In the genomic region with DNA sequence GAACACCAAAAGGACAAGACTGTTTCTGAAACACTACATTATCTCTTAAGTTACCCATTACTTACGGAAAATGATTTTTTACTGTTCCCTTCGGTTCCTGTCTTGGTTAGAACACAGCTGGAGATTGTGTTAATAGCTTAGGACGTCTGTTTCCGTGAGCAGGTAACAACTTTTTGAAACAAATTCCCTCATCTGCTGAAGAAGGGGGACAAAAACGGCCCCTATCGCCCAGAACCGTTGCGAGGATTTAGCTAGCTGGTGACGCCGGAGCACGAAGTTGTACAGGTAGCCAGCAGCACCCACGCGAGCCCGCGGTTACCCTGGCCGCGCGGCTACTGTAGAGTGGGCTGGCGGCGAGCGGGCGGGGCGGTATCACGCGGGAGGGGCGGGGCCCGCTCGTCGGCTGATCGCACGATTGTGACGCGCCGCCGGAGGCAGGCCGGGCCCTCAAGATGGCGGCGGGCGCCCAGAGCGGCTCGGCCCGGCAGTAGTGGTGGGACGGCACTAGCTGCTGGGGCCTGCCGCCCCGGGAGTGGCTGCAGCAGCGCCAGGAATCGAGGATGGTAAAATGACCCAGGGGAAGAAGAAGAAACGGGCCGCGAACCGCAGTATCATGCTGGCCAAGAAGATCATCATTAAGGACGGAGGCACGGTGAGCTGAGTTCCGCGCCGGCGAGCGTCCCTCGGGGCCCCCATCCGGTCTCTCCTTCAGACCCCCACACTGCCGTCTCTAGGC, we compare ENCODE assay signal across 8 cellular contexts.
DNase-seq lines count a peak whose midpoint lies in the region; ATAC-seq, FAIRE-seq and TF ChIP-seq lines count a peak whose summit lies in the region.

No MANE protein-coding gene starts in this region.

- H3K4me3 ChIP-seq in WI38 (ENCODE audit: low read depth, low read length) (peak overlapping the region; percentile 86), bronchial epithelial cell (ENCODE audit: low read depth, low read length) (peak overlapping the region; percentile 99), spleen (peak overlapping the region; percentile 51 to 94 (median 85))

- TF ChIP-seq CTCF in WI38 (IDR thresholded peaks at IDR 0.05; ENCODE audit: low read depth, low read length) (no peak), bronchial epithelial cell (IDR thresholded peaks at IDR 0.05; ENCODE audit: insufficient read depth, low read length, severe bottlenecking) (no peak), spleen (IDR thresholded peaks at IDR 0.05 in 8 of 11, conservative IDR thresholded peaks at IDR 0.05 in 3 of 11) (no peak)

- in situ Hi-C loops in ACHN (cut with HindIII; ENCODE audit: low pct_ligation_motif_present, low pct_unique_long_range_greater_than_20kb, low sequenced_read_pairs) = no loop called here

- TF ChIP-seq POLR2A in spleen (IDR thresholded peaks at IDR 0.05) = peak; percentile 58 to 88 (median 61)

- no peaks in the 10 kb centered on the region for H3K27me3 ChIP-seq in bronchial epithelial cell (ENCODE audit: control insufficient read depth, insufficient read depth, low read length)
- no peaks in the 10 kb centered on the region for H3K27me3 ChIP-seq in spleen (replicated peaks in 1 of 7)

- DNase-seq in ACHN = peak; percentile 82
- DNase-seq in NCI-H2171 treated with DMSO at 0.1 percent for 48 hours (lab: John Stamatoyannopoulos, UW) = peak; percentile 79
- DNase-seq in bronchial epithelial cell (ENCODE audit: low read depth) = peak; percentile 65
- DNase-seq in iris pigment epithelial cell (ENCODE audit: low read depth) = peak; percentile 90
- DNase-seq in spleen = peak; percentile 98

- H3K27ac ChIP-seq in spleen = peak overlapping the region; percentile 81 to 100 (median 98)

- H3K4me1 ChIP-seq in spleen = peaks cover 22 to 62% (median 52%) of the 10 kb centered on the region in 6 donors

- no peak for FAIRE-seq in bronchial epithelial cell (lab: Jason Lieb, UNC)

- H3K9me3 ChIP-seq in spleen = no peaks in the 10 kb centered on the region

- ATAC-seq in GM18867 (IDR thresholded peaks at IDR 0.05; ENCODE audit: unreplicated experiment) (peak; percentile 90), HG03095 (IDR thresholded peaks at IDR 0.05; ENCODE audit: unreplicated experiment) (peak; percentile 91)

- H3K36me3 ChIP-seq in bronchial epithelial cell (ENCODE audit: control insufficient read depth, insufficient read depth, low read length) (no peaks in the 10 kb centered on the region), spleen (no peaks in the 10 kb centered on the region)

- 0% methylated on average over 19 to 61 of the region's 61 CpGs for WGBS in spleen, 5 donors

- intact Hi-C loops in spleen (cut with DNase I; ENCODE audit: low total_unique reads) = no loop called here

Comparison
In these comparisons a context has a peak if more than half of its experiments do, and no peak if none do; other contexts are left out.
1. Peak in every context shown above with its lines: DNase-seq, ATAC-seq, H3K4me3 ChIP-seq and H3K27ac ChIP-seq.